Comparison of ENCODE assay signal across 1 cellular context in genomic region chr17:3690094-3690715, GRCh38.
TF ChIP-seq lines count a peak whose summit lies in the region.

No MANE protein-coding gene starts in this region.

TF ChIP-seq in HCT116, 20 proteins besides CTCF, POLR2A, EP300 and RAD21:
- TF ChIP-seq MAX (IDR thresholded peaks at IDR 0.05) (no peak), TCF7L2 (IDR thresholded peaks at IDR 0.05; ENCODE audit: borderline replicate concordance, extremely low read depth, insufficient read depth, insufficient read length) (no peak), EZH2 (IDR thresholded peaks at IDR 0.05) (no peak), EGR1 (IDR thresholded peaks at IDR 0.05; ENCODE audit: low read depth) (no peak), EZH2phosphoT487 (IDR thresholded peaks at IDR 0.05; ENCODE audit: borderline replicate concordance) (no peak), FOSL1 (IDR thresholded peaks at IDR 0.05; ENCODE audit: low read depth) (no peak), JUND (IDR thresholded peaks at IDR 0.05) (no peak), CBX3 (IDR thresholded peaks at IDR 0.05; ENCODE audit: low read depth) (no peak), SIN3A (IDR thresholded peaks at IDR 0.05; ENCODE audit: low read depth) (no peak), ZBTB33 (IDR thresholded peaks at IDR 0.05; ENCODE audit: extremely low read depth, insufficient replicate concordance, low read length) (no peak), ZNF274 (IDR thresholded peaks at IDR 0.05; ENCODE audit: low read depth, low read length) (no peak), ATF3 (IDR thresholded peaks at IDR 0.05) (no peak), CEBPB (IDR thresholded peaks at IDR 0.05; ENCODE audit: low read depth) (no peak), SRF (IDR thresholded peaks at IDR 0.05; ENCODE audit: low read depth) (no peak)
